In genomic region chr17:50397919-50398285, GRCh38 we compare ENCODE assay signal across 8 cellular contexts. TPM values are rescaled to one million over a fixed set of nuclear protein-coding genes. Genes with fewer than 3 reads are reported as not detected.
DNase-seq lines count a peak whose midpoint lies in the region; ATAC-seq and TF ChIP-seq lines count a peak whose summit lies in the region.

No MANE protein-coding gene starts in this region.

- H3K27ac ChIP-seq in DND-41 (ENCODE audit: low read length) (peak overlapping the region; percentile 50), colonic mucosa (no peak overlapping the region), osteoblast (ENCODE audit: low read depth, low read length) (no peak overlapping the region)

- intact Hi-C loops in colonic mucosa (cut with DNase I): loop anchor here (5.0 kb wide), 1 partner anchor 36 kb away; no protein-coding TSS in a partner anchor

- peaks cover 44% of the 10 kb centered on the region for H3K79me2 ChIP-seq in DND-41 (ENCODE audit: insufficient read depth, low read length)
- H3K79me2 ChIP-seq in osteoblast (ENCODE audit: insufficient read depth, low read length): peaks cover 48% of the 10 kb centered on the region

- peak overlapping the region; percentile 87 for H3K4me2 ChIP-seq in DND-41 (ENCODE audit: insufficient read depth, low read length)
- H3K4me2 ChIP-seq in osteoblast (ENCODE audit: insufficient read depth, low read length): peak overlapping the region; percentile 84

- H4K20me1 ChIP-seq in DND-41 (ENCODE audit: insufficient read depth, low read length) (peaks cover 33% of the 10 kb centered on the region; the same call in 1 of the 2 replicates), osteoblast (ENCODE audit: insufficient read depth, low read length) (peaks cover 31% of the 10 kb centered on the region)

- H3K36me3 ChIP-seq in DND-41 (ENCODE audit: insufficient read depth, low read length) (peaks cover 34% of the 10 kb centered on the region), colonic mucosa (peaks cover 18% of the 10 kb centered on the region), osteoblast (ENCODE audit: insufficient read depth, low read length) (peaks cover 23% of the 10 kb centered on the region)

- H3K4me3 ChIP-seq in DND-41 (ENCODE audit: low read depth in 1 of 2, low read length in 2 of 2): peak overlapping the region in 1 of 2 experiments; percentile 96; a peak in 3 of 4 replicates
- peak overlapping the region; percentile 73 for H3K4me3 ChIP-seq in LNCaP clone FGC (ENCODE audit: low read depth, low read length)
- H3K4me3 ChIP-seq in colonic mucosa: no peak overlapping the region
- H3K4me3 ChIP-seq in osteoblast (ENCODE audit: insufficient read depth, low read length): peak overlapping the region; percentile 94

- H3K9me3 ChIP-seq in DND-41 (ENCODE audit: insufficient read depth, low read length, severe bottlenecking) (no peaks in the 10 kb centered on the region), colonic mucosa (no peaks in the 10 kb centered on the region), osteoblast (ENCODE audit: low read depth, low read length) (no peaks in the 10 kb centered on the region)

- ATAC-seq in DND-41 (ENCODE audit: insufficient read depth, low read depth) (no peak), HG02588 (IDR thresholded peaks at IDR 0.05; ENCODE audit: unreplicated experiment) (no peak), HG02885 (IDR thresholded peaks at IDR 0.05; ENCODE audit: poor library complexity, unreplicated experiment) (no peak), GM18511 (IDR thresholded peaks at IDR 0.05; ENCODE audit: unreplicated experiment) (no peak)

- no peaks in the 10 kb centered on the region for H3K27me3 ChIP-seq in DND-41 (ENCODE audit: insufficient read depth, low read length, poor library complexity)
- no peaks in the 10 kb centered on the region for H3K27me3 ChIP-seq in colonic mucosa
- no peaks in the 10 kb centered on the region for H3K27me3 ChIP-seq in osteoblast (ENCODE audit: insufficient read depth, low read length)

- DNase-seq in DND-41 (no peak), LNCaP clone FGC (ENCODE audit: low read depth) (no peak), colonic mucosa (no peak), osteoblast (ENCODE audit: insufficient read length, low spot score, missing footprints) (peak; percentile 25), OCI-M2 (lab: John Stamatoyannopoulos, UW; ENCODE audit: unreplicated experiment) (no peak)

- TF ChIP-seq CTCF in DND-41 (IDR thresholded peaks at IDR 0.05; ENCODE audit: borderline replicate concordance, extremely low read depth, low read length, poor library complexity, severe bottlenecking) (no peak), LNCaP clone FGC (IDR thresholded peaks at IDR 0.05; ENCODE audit: control insufficient read depth, extremely low read depth, insufficient read depth) (no peak), colonic mucosa (IDR thresholded peaks at IDR 0.05) (no peak), osteoblast (IDR thresholded peaks at IDR 0.05; ENCODE audit: extremely low read depth, low read depth, low read length) (no peak)

- peak overlapping the region; percentile 93 for H2AFZ ChIP-seq in DND-41 (ENCODE audit: low read depth, low read length)
- peak overlapping the region; percentile 98 for H2AFZ ChIP-seq in osteoblast (ENCODE audit: low read length)

- H3K4me1 ChIP-seq in DND-41 (ENCODE audit: insufficient read depth, low read length) (peaks cover 32% of the 10 kb centered on the region), colonic mucosa (peaks cover 9% of the 10 kb centered on the region), osteoblast (ENCODE audit: insufficient read depth, low read length) (peaks cover 21% of the 10 kb centered on the region)

- H3K9ac ChIP-seq in DND-41 (ENCODE audit: low read depth, low read length) (peak overlapping the region; percentile 91), colonic mucosa (ENCODE audit: low read depth in 2 of 2, low read length in 2 of 2) (peak overlapping the region; percentile 87 to 90)

RNA-seq across cellular contexts. Expression of gene LRRC59, which starts 0.6 kb away (rescaled TPM):
- total RNA-seq in colonic mucosa: 100 to 1,000 TPM; 147 to 265 TPM
- total RNA-seq in osteoblast: 121 and 125 TPM in 2 replicates

RNA-seq across cellular contexts. Expression of gene EME1, which starts 24.9 kb away (rescaled TPM):
- 10 to 100 TPM in 1 of 2 donors, 1 to 10 TPM in 1; 1.8 to 10.1 TPM for total RNA-seq in colonic mucosa
- total RNA-seq in osteoblast: 0.59 and 0.72 TPM in 2 replicates

RNA-seq across cellular contexts. Expression of gene MRPL27, which starts 24.9 kb away (rescaled TPM):
- total RNA-seq in colonic mucosa (100 to 1,000 TPM in 1 of 2 donors, 10 to 100 TPM in 1; 71.7 to 135 TPM), osteoblast (54.2 and 55.7 TPM in 2 replicates)

RNA-seq across cellular contexts. Expression of gene ACSF2, which starts 28.1 kb away (rescaled TPM):
- total RNA-seq in colonic mucosa (100 to 1,000 TPM in 1 of 2 donors, 10 to 100 TPM in 1; 50.8 to 119 TPM), osteoblast (60.1 and 63.0 TPM in 2 replicates)

RNA-seq across cellular contexts. Expression of gene XYLT2, which starts 52.0 kb away (rescaled TPM):
- total RNA-seq in colonic mucosa (10 to 100 TPM; 15.6 to 28.5 TPM), osteoblast (40.5 and 46.6 TPM in 2 replicates)
